ENCODE assay signal across 15 cellular contexts in the genomic region with DNA sequence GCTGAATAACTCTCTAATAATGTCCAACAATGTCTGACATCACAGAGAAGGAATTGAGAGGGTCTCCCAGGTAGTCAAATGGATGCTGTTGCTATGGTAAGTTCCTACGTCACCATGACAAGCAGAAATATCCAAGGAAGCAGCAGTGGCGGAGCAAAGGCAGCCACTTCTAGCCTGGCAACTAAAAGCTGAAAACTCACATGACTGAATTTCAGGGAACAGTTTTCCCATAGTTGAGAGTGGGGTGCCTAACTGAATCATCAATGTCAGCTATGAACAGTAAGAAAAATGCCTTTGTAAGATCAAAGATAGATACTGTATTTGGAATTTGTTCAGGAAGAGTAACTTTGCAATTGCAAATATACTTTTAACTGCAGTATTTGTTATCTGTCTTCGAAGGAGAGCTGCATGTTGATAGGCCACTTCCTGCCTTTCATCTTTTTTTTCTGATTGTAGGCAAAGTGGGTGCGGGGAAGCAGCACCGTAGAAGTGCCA.
DNase-seq lines count a peak whose midpoint lies in the region; ATAC-seq and TF ChIP-seq lines count a peak whose summit lies in the region.
"Had no signal": no experiment of that assay in that cellular context is flagged by ENCODE, and none has a peak within 500 bp of the region (broad histone marks: within the 10 kb centered on the region; RNA-seq: fewer than 3 reads in every experiment).

No MANE protein-coding gene starts in this region.

- H3K4me1 ChIP-seq in OCI-LY7 (ENCODE audit: insufficient read depth, low read length, poor library complexity, severe bottlenecking): peaks cover 6% of the 10 kb centered on the region

- DNase-seq in activated naive CD4-positive, alpha-beta T cell treated with Interleukin-2 at 50 U/mL for 16 hours: no peak
- DNase-seq in OCI-LY7 (ENCODE audit: low spot score) (no peak), nephron progenitor cell (no peak), MG63 (no peak)
- DNase-seq in effector memory CD8-positive, alpha-beta T cell: no peak
- DNase-seq: kidney, NCI-H1417 treated with DMSO at 0.1 percent for 48 hours, NCI-H774, psoas muscle had no signal

- POLR2A ChIA-PET in OCI-LY7 (lab: Charles Lee): interaction anchor here (0.6 to 1.6 kb wide), 2 partner anchors 13 to 288 kb away, joined by 3 to 5 read pairs; no protein-coding TSS in a partner anchor

- H4K20me1 ChIP-seq in OCI-LY7 (ENCODE audit: insufficient read depth, low read length): no peaks in the 10 kb centered on the region; the same call in 1 of the 2 replicates

- no peak overlapping the region for H3K27ac ChIP-seq in OCI-LY7 (ENCODE audit: low read depth, low read length, poor library complexity, severe bottlenecking)
- H3K27ac ChIP-seq: psoas muscle had no signal

- intact Hi-C loops in OCI-LY7 (cut with micrococcal nuclease; ENCODE audit: unreplicated experiment): no loop called here

- CTCF ChIA-PET in OCI-LY7 (lab: Charles Lee; ENCODE audit: unreplicated experiment): no interaction called here

- H2AFZ ChIP-seq in OCI-LY7 (ENCODE audit: low read length): no peak overlapping the region

- peaks cover 80% of the 10 kb centered on the region for H3K4me1 Mint-ChIP-seq in activated naive CD4-positive, alpha-beta T cell treated with anti-CD3 and anti-CD28 coated beads, Interleukin-2, amount 50 U/mL, for 24 hours
- H3K4me1 Mint-ChIP-seq in effector memory CD8-positive, alpha-beta T cell (ENCODE audit: low read depth in 2 of 2): peaks cover 22 to 60% of the 10 kb centered on the region in 2 donors
- peaks cover 41% of the 10 kb centered on the region for H3K4me1 Mint-ChIP-seq in nephron progenitor cell

- H3K9me2 ChIP-seq in OCI-LY7 (ENCODE audit: insufficient read depth, low read length): no peaks in the 10 kb centered on the region

- no peak overlapping the region for H3K27ac Mint-ChIP-seq in activated naive CD4-positive, alpha-beta T cell treated with anti-CD3 and anti-CD28 coated beads, Interleukin-2, amount 50 U/mL, for 24 hours
- H3K27ac Mint-ChIP-seq in effector memory CD8-positive, alpha-beta T cell: peak overlapping the region; percentile 4 to 19
- H3K27ac Mint-ChIP-seq in nephron progenitor cell: peak overlapping the region; percentile 64
- H3K27ac Mint-ChIP-seq: dendritic cell treated with granulocyte-macrophage colony-stimulating factor and Interleukin-4, amounts not matched to agents 40 ng/mL and 50 ng/mL, for 4 days had no signal

- H3K36me3 ChIP-seq in OCI-LY7 (ENCODE audit: insufficient read depth, low read length) (no peaks in the 10 kb centered on the region), MG63 (no peaks in the 10 kb centered on the region)
- H3K36me3 ChIP-seq: adrenal gland had no signal

- H3K79me2 ChIP-seq in OCI-LY7 (ENCODE audit: insufficient read depth, low read depth, low read length): no peaks in the 10 kb centered on the region

- peaks cover 1% of the 10 kb centered on the region for H3K36me3 Mint-ChIP-seq in activated naive CD4-positive, alpha-beta T cell treated with anti-CD3 and anti-CD28 coated beads, Interleukin-2, amount 50 U/mL, for 24 hours
- H3K36me3 Mint-ChIP-seq in effector memory CD8-positive, alpha-beta T cell (ENCODE audit: insufficient read depth): peaks cover 3% of the 10 kb centered on the region
- peaks cover 27% of the 10 kb centered on the region for H3K36me3 Mint-ChIP-seq in nephron progenitor cell (ENCODE audit: low read depth)

- BruUV-seq in OCI-LY7 (replicated peaks; lab: Mats Ljungman, UMichigan): no TSS peak

- ATAC-seq in effector memory CD8-positive, alpha-beta T cell (replicated peaks): peak; percentile 65
- no peak for ATAC-seq in GM18870 (IDR thresholded peaks at IDR 0.05; ENCODE audit: unreplicated experiment)
- no peak for ATAC-seq in HG02588 (IDR thresholded peaks at IDR 0.05; ENCODE audit: unreplicated experiment)
- ATAC-seq: GM12878, psoas muscle had no signal

- no peaks in the 10 kb centered on the region for H3K9me3 Mint-ChIP-seq in activated naive CD4-positive, alpha-beta T cell treated with anti-CD3 and anti-CD28 coated beads, Interleukin-2, amount 50 U/mL, for 24 hours
- H3K9me3 Mint-ChIP-seq in effector memory CD8-positive, alpha-beta T cell: no peaks in the 10 kb centered on the region
- H3K9me3 Mint-ChIP-seq in nephron progenitor cell: peaks cover 17% of the 10 kb centered on the region

- no peaks in the 10 kb centered on the region for H3K27me3 Mint-ChIP-seq in activated naive CD4-positive, alpha-beta T cell treated with anti-CD3 and anti-CD28 coated beads, Interleukin-2, amount 50 U/mL, for 24 hours
- no peaks in the 10 kb centered on the region for H3K27me3 Mint-ChIP-seq in effector memory CD8-positive, alpha-beta T cell
- H3K27me3 Mint-ChIP-seq in nephron progenitor cell (ENCODE audit: low read depth, poor library complexity): no peaks in the 10 kb centered on the region
- H3K27me3 Mint-ChIP-seq: dendritic cell treated with granulocyte-macrophage colony-stimulating factor and Interleukin-4, amounts not matched to agents 40 ng/mL and 50 ng/mL, for 4 days had no signal

- H3K4me3 ChIP-seq in OCI-LY7 (ENCODE audit: low read depth, low read length, poor library complexity, severe bottlenecking) (no peak overlapping the region), MG63 (no peak overlapping the region)
- H3K4me3 ChIP-seq: adrenal gland, GM12878, psoas muscle had no signal

- H3K9me3 ChIP-seq in OCI-LY7 (ENCODE audit: low read length) (no peaks in the 10 kb centered on the region), MG63 (no peaks in the 10 kb centered on the region; the same call in 1 of the 2 replicates)
- H3K9me3 ChIP-seq: adrenal gland, psoas muscle had no signal

- H3K4me3 Mint-ChIP-seq in activated naive CD4-positive, alpha-beta T cell treated with anti-CD3 and anti-CD28 coated beads, Interleukin-2, amount 50 U/mL, for 24 hours: peak overlapping the region; percentile 36
- peak overlapping the region in 1 of 2 donors; percentile 21 for H3K4me3 Mint-ChIP-seq in effector memory CD8-positive, alpha-beta T cell
- no peak overlapping the region for H3K4me3 Mint-ChIP-seq in nephron progenitor cell
- H3K4me3 Mint-ChIP-seq: dendritic cell treated with granulocyte-macrophage colony-stimulating factor and Interleukin-4, amounts not matched to agents 40 ng/mL and 50 ng/mL, for 4 days had no signal

- TF ChIP-seq CTCF in OCI-LY7 (conservative IDR thresholded peaks at IDR 0.05; ENCODE audit: low read length) (no peak), nephron progenitor cell (IDR thresholded peaks at IDR 0.05) (no peak)

- H3K27me3 ChIP-seq in MG63: no peaks in the 10 kb centered on the region
- H3K27me3 ChIP-seq: adrenal gland had no signal

- H3K4me2 ChIP-seq in OCI-LY7 (ENCODE audit: low read length): 0 out of 2 replicates have a peak overlapping the region, but pooled peaks have one; percentile 6
